In the genomic region with DNA sequence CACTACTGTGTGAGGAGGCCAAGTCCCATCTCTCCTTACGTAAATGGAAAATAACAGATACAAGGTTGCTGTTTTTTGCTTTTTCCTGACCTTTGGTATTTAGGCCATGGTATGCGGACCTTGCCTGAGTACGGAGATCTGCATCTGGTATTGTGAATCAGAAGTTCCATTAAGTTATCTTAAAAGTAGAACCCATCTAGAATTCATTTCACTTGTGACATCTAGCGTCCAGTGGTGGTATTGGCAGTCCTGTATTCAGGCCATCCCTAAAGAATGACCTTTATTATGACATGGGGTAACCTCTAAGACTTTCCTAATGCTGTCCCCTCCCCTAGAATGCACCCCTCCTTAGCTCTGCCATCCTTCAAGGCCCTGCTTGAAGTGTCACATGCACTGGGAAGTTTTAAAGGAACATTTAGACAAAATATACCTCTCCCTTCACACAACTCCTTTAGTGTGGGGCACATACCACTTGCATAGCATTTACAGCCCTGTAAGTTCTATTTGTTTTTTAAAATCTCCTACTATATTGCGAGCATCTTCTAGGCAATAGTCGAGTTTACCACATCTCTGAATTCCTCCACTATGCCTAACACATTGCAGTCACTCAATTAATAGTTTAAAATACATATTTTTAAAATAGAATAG, we compare ENCODE assay signal across 8 cellular contexts. TPM values are rescaled to one million over a fixed set of nuclear protein-coding genes. Genes with fewer than 3 reads are reported as not detected.
DNase-seq lines count a peak whose midpoint lies in the region; ATAC-seq, FAIRE-seq and TF ChIP-seq lines count a peak whose summit lies in the region.

No MANE protein-coding gene starts in this region.

- peak; percentile 78 for TF ChIP-seq RAD21 in GM12878 (IDR thresholded peaks at IDR 0.05; ENCODE audit: insufficient read depth, low read depth, low read length)

- 10% methylated on average over 6 of the region's 6 CpGs for WGBS in GM12878 (ENCODE audit: insufficient coverage, insufficient replicate concordance, low lambda C conversion rate, missing lambda C conversion rate)

- peak; percentile 73 for DNase-seq in EL
- DNase-seq in Kasumi-1 (lab: John Stamatoyannopoulos, UW) = peak; percentile 70 to 82
- peak; percentile 31 for DNase-seq in T-helper 9 cell
- DNase-seq in GM12878 (ENCODE audit: low read depth, low spot score) = no peak
- peak; percentile 78 for DNase-seq in inferior parietal cortex (ENCODE audit: extremely low spot score)
- DNase-seq in stimulated activated CD4-positive, alpha-beta T cell treated with anti-CD3 and anti-CD28 coated beads, Interleukin-1b, Interleukin-23, amount 100 ng/mL, for 4 hours (ENCODE audit: low read depth in 2 of 2) = peak; percentile 39 to 45

- no peak overlapping the region for H3K4me3 ChIP-seq in GM12878

- peaks cover 0 to 3% of the 10 kb centered on the region in 2 experiments; a peak in 1 of 4 replicates for H3K27me3 ChIP-seq in GM12878 (replicated peaks in 1 of 2; ENCODE audit: control insufficient read depth in 2 of 2, insufficient read depth in 2 of 2, low read length in 1 of 2)

- H3K4me2 ChIP-seq in GM12878 (ENCODE audit: control insufficient read depth, insufficient read depth) = no peak overlapping the region

- no peaks in the 10 kb centered on the region for H4K20me1 ChIP-seq in GM12878 (ENCODE audit: control insufficient read depth, insufficient read depth)

- POLR2A ChIA-PET in GM12878 (lab: Charles Lee) = no interaction called here

- H3K27ac ChIP-seq in GM12878 (ENCODE audit: control insufficient read depth, insufficient read depth) = no peak overlapping the region

- in situ Hi-C loops in GM12878 (cut with MboI) = loop anchor here (5.0 kb wide), 1 partner anchor 594 kb away; no protein-coding TSS in a partner anchor

- no peak overlapping the region for H2AFZ ChIP-seq in GM12878 (ENCODE audit: control insufficient read depth, low read depth, low read length)

- FAIRE-seq in GM12878 (lab: Jason Lieb, UNC) = peak; percentile 80

- RAD21 ChIA-PET in GM12878 (lab: Charles Lee; ENCODE audit: unreplicated experiment) = interaction anchor here (0.6 to 5.6 kb wide), 5 partner anchors 89 to 593 kb away, joined by 3 to 53 read pairs (median 3); no protein-coding TSS in a partner anchor

- H3K79me2 ChIP-seq in GM12878 (ENCODE audit: control insufficient read depth, insufficient read depth, low read length) = peaks cover 31% of the 10 kb centered on the region

- CTCF ChIA-PET in GM12878 (lab: Yijun Ruan, JAX) = interaction anchor here (0.6 to 3.7 kb wide), 20 partner anchors 9 to 1313 kb away, joined by 3 to 30 read pairs (median 4); partner anchors contain the start of gene SLIT3

- no peak for TF ChIP-seq EP300 in GM12878 (IDR thresholded peaks at IDR 0.05; ENCODE audit: borderline replicate concordance in 1 of 2, control insufficient read depth in 1 of 2, low read depth in 2 of 2, low read length in 2 of 2)

- BruUV-seq in GM12878 (replicated peaks; lab: Mats Ljungman, UMichigan) = no TSS peak

- no peak overlapping the region for H3K9ac ChIP-seq in GM12878 (ENCODE audit: control insufficient read depth, insufficient read depth, low read length)

- no peaks in the 10 kb centered on the region for H3K36me3 ChIP-seq in GM12878 (ENCODE audit: control insufficient read depth in 2 of 2, insufficient read depth in 2 of 2, low read length in 1 of 2)

- ATAC-seq in GM21619 (IDR thresholded peaks at IDR 0.05; ENCODE audit: unreplicated experiment) (peak; percentile 45), GM12878 (peak; percentile 52), GM19397 (IDR thresholded peaks at IDR 0.05; ENCODE audit: unreplicated experiment) (no peak)

- peak; percentile 79 to 90 (median 80); a peak in 5 of 6 replicates for TF ChIP-seq CTCF in GM12878 (IDR thresholded peaks at IDR 0.05 in 2 of 3, conservative IDR thresholded peaks at IDR 0.05 in 1 of 3; ENCODE audit: control insufficient read depth in 2 of 3, extremely low read depth in 1 of 3, insufficient read depth in 1 of 3, low read depth in 3 of 3, low read length in 3 of 3)

- H3K4me1 ChIP-seq in GM12878 (ENCODE audit: control insufficient read depth, insufficient read depth, low read length) = no peaks in the 10 kb centered on the region; the same call in 1 of the 2 replicates

- no peak for TF ChIP-seq POLR2A in GM12878 (IDR thresholded peaks at IDR 0.05; ENCODE audit: low read depth, low read length)

- SMC1A ChIA-PET in GM12878 (lab: Charles Lee; ENCODE audit: uncharacterized antibody, unreplicated experiment) = interaction anchor here (0.6 to 5.4 kb wide), 12 partner anchors 9 to 594 kb away, joined by 3 to 39 read pairs (median 4); no protein-coding TSS in a partner anchor

- intact Hi-C loops in GM12878 (cut with micrococcal nuclease; ENCODE audit: unreplicated experiment) = loop anchor here (1.0 to 5.0 kb wide), 6 partner anchors 76 to 904 kb away; no protein-coding TSS in a partner anchor

- H3K9me3 ChIP-seq in GM12878 (replicated peaks; ENCODE audit: control insufficient read depth, insufficient read depth, low read length) = no peaks in the 10 kb centered on the region

TF ChIP-seq in GM12878, 131 proteins besides CTCF, POLR2A, EP300 and RAD21:
- TF ChIP-seq RUNX3 (IDR thresholded peaks at IDR 0.05; ENCODE audit: low read length) (peak; percentile 32; the same call in 1 of the 2 replicates), ZZZ3 (IDR thresholded peaks at IDR 0.05; ENCODE audit: control insufficient read depth, insufficient read length, low read depth) (no peak), ESRRA (IDR thresholded peaks at IDR 0.05; ENCODE audit: low read length) (0 out of 2 replicates have a peak, but pooled peaks have one; percentile 32), SMC3 (IDR thresholded peaks at IDR 0.05; ENCODE audit: borderline replicate concordance, low read length) (peak; percentile 70; the same call in 1 of the 2 replicates)

RNA-seq across cellular contexts. Expression of gene SPDL1, which starts 1.9 kb away (rescaled TPM):
- 33.6 and 40.2 TPM in 2 replicates for total RNA-seq in GM12878 (2013; cell fraction: nucleolus; rRNA removed)
- total RNA-seq in GM12878 (2014; rRNA removed) (34.2 and 38.9 TPM in 2 replicates), GM12878 (2014; rRNA removed; fragmentation: Illumina TruSeq; extraction: Trizol) (49.1 and 51.5 TPM in 2 replicates), GM12878 (2021) (34.5 and 39.2 TPM in 2 replicates)
- polyA plus RNA-seq in GM12878 (2011; ENCODE audit: low read depth) = 9.1 TPM
- polyA plus RNA-seq in GM12878 (2011; rRNA removed) (39.7 and 70.1 TPM in 2 replicates), GM12878 (2014; fragmentation: Illumina TruSeq; extraction: Trizol) (67.6 TPM in 2 replicates), GM12878 (2014; fragmentation: Nextera tagmentation; extraction: Ambion mirVana) (10 to 100 TPM; 36.6 to 40.4 TPM), GM12878 (2014; rRNA removed) (39.2 and 53.0 TPM in 2 replicates), GM12878 (2016; fragmentation: Nextera tagmentation; extraction: Ambion mirVana) (10 to 100 TPM; 60.6 to 69.9 TPM)
- polyA plus RNA-seq in GM12878 (2011; cell fraction: cytosol; rRNA removed) = 12.9 and 14.3 TPM in 2 replicates
- 41.2 and 50.0 TPM in 2 replicates for polyA plus RNA-seq in GM12878 (2011; cell fraction: nucleus; rRNA removed)
- 17.6 and 18.1 TPM in 2 replicates for polyA plus RNA-seq in GM12878 (2012)
- 18.7 and 25.0 TPM in 2 replicates for polyA minus RNA-seq in GM12878 (2011; rRNA and poly(A)+ RNA removed)
- 11.9 and 12.7 TPM in 2 replicates for polyA minus RNA-seq in GM12878 (2011; cell fraction: cytosol; rRNA and poly(A)+ RNA removed)
- polyA minus RNA-seq in GM12878 (2011; cell fraction: nucleus; rRNA and poly(A)+ RNA removed) = 28.4 and 37.2 TPM in 2 replicates

RNA-seq across cellular contexts. Expression of gene DOCK2, which starts 55.4 kb away (rescaled TPM):
- 746 and 764 TPM in 2 replicates for total RNA-seq in GM12878 (2013; cell fraction: nucleolus; rRNA removed)
- total RNA-seq in GM12878 (2014; rRNA removed) = 172 and 178 TPM in 2 replicates
- total RNA-seq in GM12878 (2014; rRNA removed; fragmentation: Illumina TruSeq; extraction: Trizol) = 125 and 126 TPM in 2 replicates
- 179 and 192 TPM in 2 replicates for total RNA-seq in GM12878 (2021)
- polyA plus RNA-seq in GM12878 (2011; ENCODE audit: low read depth) = 75.8 TPM
- 130 and 171 TPM in 2 replicates for polyA plus RNA-seq in GM12878 (2011; rRNA removed)
- polyA plus RNA-seq in GM12878 (2011; cell fraction: cytosol; rRNA removed) = 148 and 150 TPM in 2 replicates
- 183 and 219 TPM in 2 replicates for polyA plus RNA-seq in GM12878 (2011; cell fraction: nucleus; rRNA removed)
- polyA plus RNA-seq in GM12878 (2012) = 87.1 and 104 TPM in 2 replicates
- 123 and 129 TPM in 2 replicates for polyA plus RNA-seq in GM12878 (2014; fragmentation: Illumina TruSeq; extraction: Trizol)
- polyA plus RNA-seq in GM12878 (2014; fragmentation: Nextera tagmentation; extraction: Ambion mirVana) = 10 to 100 TPM; 34.2 to 41.6 TPM
- 95.5 and 104 TPM in 2 replicates for polyA plus RNA-seq in GM12878 (2014; rRNA removed)
- 100 to 1,000 TPM; 109 to 114 TPM for polyA plus RNA-seq in GM12878 (2016; fragmentation: Nextera tagmentation; extraction: Ambion mirVana)
- polyA minus RNA-seq in GM12878 (2011; rRNA and poly(A)+ RNA removed) = 381 and 449 TPM in 2 replicates
- polyA minus RNA-seq in GM12878 (2011; cell fraction: cytosol; rRNA and poly(A)+ RNA removed) = 66.6 and 92.6 TPM in 2 replicates
- 411 and 600 TPM in 2 replicates for polyA minus RNA-seq in GM12878 (2011; cell fraction: nucleus; rRNA and poly(A)+ RNA removed)
